ENCODE assay signal across 1 cellular context in genomic region chr1:234955107-234955731, GRCh38.
A peak's percentile ranks its signal among the peaks of the same experiment; 100 is the strongest.
TF ChIP-seq lines count a peak whose summit lies in the region.

No MANE protein-coding gene starts in this region.

TF ChIP-seq in HepG2, 621 proteins besides CTCF, POLR2A, EP300 and RAD21 (continued from another document and continues in another):
- TF ChIP-seq AFF4 (CRISPR knock-in tag; IDR thresholded peaks at IDR 0.05) (no peak), AKNA (CRISPR knock-in tag; IDR thresholded peaks at IDR 0.05; ENCODE audit: borderline replicate concordance) (no peak), TCF12 (IDR thresholded peaks at IDR 0.05) (no peak), TCF12 (CRISPR knock-in tag; IDR thresholded peaks at IDR 0.05) (no peak), KDM1A (CRISPR knock-in tag; IDR thresholded peaks at IDR 0.05) (0 out of 2 replicates have a peak, but pooled peaks have one; percentile 63), ZSCAN22 (CRISPR knock-in tag; IDR thresholded peaks at IDR 0.05) (no peak), MXI1 (IDR thresholded peaks at IDR 0.05; ENCODE audit: borderline replicate concordance, low read depth, low read length) (no peak), ZBTB10 (CRISPR knock-in tag; IDR thresholded peaks at IDR 0.05; ENCODE audit: borderline replicate concordance) (0 out of 2 replicates have a peak, but pooled peaks have one; percentile 22), ZNF234 (CRISPR knock-in tag; conservative IDR thresholded peaks at IDR 0.05) (no peak), AKAP8 (CRISPR knock-in tag; IDR thresholded peaks at IDR 0.05) (no peak), CCDC6 (CRISPR knock-in tag; IDR thresholded peaks at IDR 0.05) (no peak), ZNF781 (CRISPR knock-in tag; IDR thresholded peaks at IDR 0.05; ENCODE audit: borderline replicate concordance, not compliant biosample characterization) (no peak), ZKSCAN8 (CRISPR knock-in tag; IDR thresholded peaks at IDR 0.05; ENCODE audit: borderline replicate concordance) (no peak), CREM (IDR thresholded peaks at IDR 0.05) (no peak), CREM (CRISPR knock-in tag; IDR thresholded peaks at IDR 0.05) (no peak), HHEX (CRISPR knock-in tag; IDR thresholded peaks at IDR 0.05) (no peak), ZNF10 (CRISPR knock-in tag; IDR thresholded peaks at IDR 0.05; ENCODE audit: borderline replicate concordance, low read depth) (no peak), MAF1 (CRISPR knock-in tag; IDR thresholded peaks at IDR 0.05; ENCODE audit: borderline replicate concordance) (no peak), ZFP36 (IDR thresholded peaks at IDR 0.05; ENCODE audit: borderline replicate concordance, low read depth, low read length, partially characterized antibody) (no peak), ARNT2 (CRISPR knock-in tag; IDR thresholded peaks at IDR 0.05; ENCODE audit: low read depth) (peak; percentile 52; the same call in 1 of the 2 replicates), PCBP2 (optimal IDR thresholded peaks at IDR 0.05; ENCODE audit: low read depth, low read length, poor library complexity, severe bottlenecking) (no peak), ZNF121 (CRISPR knock-in tag; IDR thresholded peaks at IDR 0.05) (no peak), RBFOX2 (IDR thresholded peaks at IDR 0.05; ENCODE audit: low read depth, low read length) (no peak), ZNF841 (CRISPR knock-in tag; IDR thresholded peaks at IDR 0.05; ENCODE audit: borderline replicate concordance) (no peak), MEIS1 (CRISPR knock-in tag; IDR thresholded peaks at IDR 0.05; ENCODE audit: borderline replicate concordance) (no peak), HMG20A (CRISPR knock-in tag; IDR thresholded peaks at IDR 0.05; ENCODE audit: borderline replicate concordance) (peak; percentile 20; the same call in 1 of the 2 replicates), KDM6A (CRISPR knock-in tag; IDR thresholded peaks at IDR 0.05; ENCODE audit: low read depth) (no peak), REST (IDR thresholded peaks at IDR 0.05; ENCODE audit: borderline replicate concordance in 1 of 2, low read depth in 1 of 2, low read length in 2 of 2) (no peak), ZNF564 (CRISPR knock-in tag; IDR thresholded peaks at IDR 0.05) (no peak), ZBTB46 (CRISPR knock-in tag; IDR thresholded peaks at IDR 0.05; ENCODE audit: borderline replicate concordance) (no peak), ZNF616 (CRISPR knock-in tag; IDR thresholded peaks at IDR 0.05; ENCODE audit: low read depth) (no peak), ZNF574 (CRISPR knock-in tag; IDR thresholded peaks at IDR 0.05) (0 out of 2 replicates have a peak, but pooled peaks have one; percentile 53), ZKSCAN5 (CRISPR knock-in tag; IDR thresholded peaks at IDR 0.05) (no peak), XRCC5 (optimal IDR thresholded peaks at IDR 0.05; ENCODE audit: low read length) (no peak), ZNF143 (CRISPR knock-in tag; IDR thresholded peaks at IDR 0.05) (no peak), ZNF577 (CRISPR knock-in tag; IDR thresholded peaks at IDR 0.05; ENCODE audit: borderline replicate concordance, low read depth) (no peak), ZNF441 (CRISPR knock-in tag; IDR thresholded peaks at IDR 0.05; ENCODE audit: borderline replicate concordance) (no peak), ZNF629 (CRISPR knock-in tag; conservative IDR thresholded peaks at IDR 0.05) (peak; percentile 47; the same call in 1 of the 2 replicates)
